In genomic region chr12:132178801-132179401, GRCh38 we compare ENCODE assay signal across 10 cellular contexts. TPM values are rescaled to one million over a fixed set of nuclear protein-coding genes. Genes with fewer than 3 reads are reported as not detected.
DNase-seq lines count a peak whose midpoint lies in the region; ATAC-seq and TF ChIP-seq lines count a peak whose summit lies in the region.
"Had no signal": no experiment of that assay in that cellular context is flagged by ENCODE, and none has a peak within 500 bp of the region (broad histone marks: within the 10 kb centered on the region; RNA-seq: fewer than 3 reads in every experiment).

No MANE protein-coding gene starts in this region.

- peaks cover 22% of the 10 kb centered on the region for H3K4me1 Mint-ChIP-seq in activated naive CD8-positive, alpha-beta T cell treated with anti-CD3 and anti-CD28 coated beads, Interleukin-2, amount 10 ng/mL, durations not matched to agents 7 days and 5 days
- peaks cover 9 to 12% of the 10 kb centered on the region in 2 donors for H3K4me1 Mint-ChIP-seq in stimulated activated naive B cell treated with anti-CD40 and anti-IgM and Interleukin-4, amounts not matched to agents 10 μg/mL and 1 μg/mL and 100 μg/mL, for 72 hours

- no peaks in the 10 kb centered on the region for H3K9me3 ChIP-seq in OCI-LY7 (ENCODE audit: low read length)

- H3K27ac Mint-ChIP-seq in activated naive CD8-positive, alpha-beta T cell treated with anti-CD3 and anti-CD28 coated beads, Interleukin-2, amount 10 ng/mL, durations not matched to agents 7 days and 5 days: peak overlapping the region; percentile 81
- no peak overlapping the region for H3K27ac Mint-ChIP-seq in stimulated activated naive B cell treated with anti-CD40 and anti-IgM and Interleukin-4, amounts not matched to agents 10 μg/mL and 1 μg/mL and 100 μg/mL, for 72 hours
- H3K27ac Mint-ChIP-seq: B cell had no signal

- BruUV-seq in OCI-LY7 (replicated peaks; lab: Mats Ljungman, UMichigan): no TSS peak

- POLR2A ChIA-PET in OCI-LY7 (lab: Charles Lee): no interaction called here
- POLR2A ChIA-PET in activated naive CD8-positive, alpha-beta T cell treated with anti-CD3 and anti-CD28 coated beads, Interleukin-2, amount 10 ng/mL, durations not matched to agents 7 days and 5 days (lab: Charles Lee): interaction anchor here (1.0 to 3.2 kb wide), 4 partner anchors 8 to 34 kb away, joined by 3 to 24 read pairs (median 7); no protein-coding TSS in a partner anchor

- peak; percentile 63 for ATAC-seq in activated naive CD8-positive, alpha-beta T cell treated with anti-CD3 and anti-CD28 coated beads, Interleukin-2, amount 10 ng/mL, durations not matched to agents 7 days and 5 days (ENCODE audit: low read depth)
- peak; percentile 24 for ATAC-seq in stimulated activated naive CD8-positive, alpha-beta T cell treated with anti-CD3 and anti-CD28 coated beads, Interleukin-15, Interleukin-2, amounts not matched to agents 100 U/mL and 50 U/mL, for 24 hours
- no peak for ATAC-seq in stimulated activated naive B cell treated with anti-CD40 and anti-IgM and Interleukin-4, amounts not matched to agents 10 μg/mL and 1 μg/mL and 100 μg/mL, for 72 hours (replicated peaks)

- no peak overlapping the region for H3K27ac ChIP-seq in OCI-LY7 (ENCODE audit: low read depth, low read length, poor library complexity, severe bottlenecking)

- no peaks in the 10 kb centered on the region for H3K36me3 ChIP-seq in OCI-LY7 (ENCODE audit: insufficient read depth, low read length)

- peaks cover 7% of the 10 kb centered on the region for H3K27me3 Mint-ChIP-seq in activated naive CD8-positive, alpha-beta T cell treated with anti-CD3 and anti-CD28 coated beads, Interleukin-2, amount 10 ng/mL, durations not matched to agents 7 days and 5 days
- peaks cover 27 to 33% of the 10 kb centered on the region in 2 donors for H3K27me3 Mint-ChIP-seq in stimulated activated naive B cell treated with anti-CD40 and anti-IgM and Interleukin-4, amounts not matched to agents 10 μg/mL and 1 μg/mL and 100 μg/mL, for 72 hours

- intact Hi-C loops in OCI-LY7 (cut with micrococcal nuclease; ENCODE audit: unreplicated experiment): no loop called here

- peak overlapping the region; percentile 80 for H3K4me3 Mint-ChIP-seq in activated naive CD8-positive, alpha-beta T cell treated with anti-CD3 and anti-CD28 coated beads, Interleukin-2, amount 10 ng/mL, durations not matched to agents 7 days and 5 days
- H3K4me3 Mint-ChIP-seq in stimulated activated naive B cell treated with anti-CD40 and anti-IgM and Interleukin-4, amounts not matched to agents 10 μg/mL and 1 μg/mL and 100 μg/mL, for 72 hours: no peak overlapping the region
- H3K4me3 Mint-ChIP-seq: B cell had no signal

- TF ChIP-seq CTCF in OCI-LY7 (conservative IDR thresholded peaks at IDR 0.05; ENCODE audit: low read length): no peak; the same call in 1 of the 2 replicates

- peaks cover 2% of the 10 kb centered on the region for H3K36me3 Mint-ChIP-seq in activated naive CD8-positive, alpha-beta T cell treated with anti-CD3 and anti-CD28 coated beads, Interleukin-2, amount 10 ng/mL, durations not matched to agents 7 days and 5 days
- no peaks in the 10 kb centered on the region for H3K36me3 Mint-ChIP-seq in stimulated activated naive B cell treated with anti-CD40 and anti-IgM and Interleukin-4, amounts not matched to agents 10 μg/mL and 1 μg/mL and 100 μg/mL, for 72 hours

- CTCF ChIA-PET in OCI-LY7 (lab: Charles Lee; ENCODE audit: unreplicated experiment): no interaction called here

- H2AFZ ChIP-seq in OCI-LY7 (ENCODE audit: low read length): peak overlapping the region; percentile 55; the same call in 1 of the 2 replicates

- H3K79me2 ChIP-seq in OCI-LY7 (ENCODE audit: insufficient read depth, low read depth, low read length): no peaks in the 10 kb centered on the region

- no peak overlapping the region for H3K4me3 ChIP-seq in OCI-LY7 (ENCODE audit: low read depth, low read length, poor library complexity, severe bottlenecking)

- peak; percentile 52 for DNase-seq in activated T-cell treated with anti-CD3 and anti-CD28 coated beads, Interleukin-2, amount 50 U/mL, for 1 hour
- no peak for DNase-seq in activated T-cell treated with anti-CD3 and anti-CD28 coated beads for 4 hours
- no peak for DNase-seq in OCI-LY7 (ENCODE audit: low spot score)
- peak; percentile 63 for DNase-seq in activated naive CD8-positive, alpha-beta T cell treated with anti-CD3 and anti-CD28 coated beads, Interleukin-2, amount 10 ng/mL, durations not matched to agents 7 days and 5 days
- peak; percentile 36 for DNase-seq in stimulated activated naive CD8-positive, alpha-beta T cell treated with anti-CD3 and anti-CD28 coated beads, Interleukin-15, Interleukin-2, amounts not matched to agents 100 U/mL and 50 U/mL, for 24 hours
- DNase-seq in middle frontal gyrus (ENCODE audit: extremely low spot score, low spot score): no peak
- DNase-seq in Ammon's horn (ENCODE audit: low spot score): no peak
- DNase-seq in stimulated activated naive B cell treated with anti-CD40 and anti-IgM and Interleukin-4, amounts not matched to agents 10 μg/mL and 1 μg/mL and 100 μg/mL, for 72 hours: no peak
- DNase-seq: RPMI8226 had no signal

- peaks cover 14% of the 10 kb centered on the region for H3K4me1 ChIP-seq in OCI-LY7 (ENCODE audit: insufficient read depth, low read length, poor library complexity, severe bottlenecking)

- H4K20me1 ChIP-seq in OCI-LY7 (ENCODE audit: insufficient read depth, low read length): no peaks in the 10 kb centered on the region

- peak overlapping the region; percentile 43; the same call in 1 of the 2 replicates for H3K4me2 ChIP-seq in OCI-LY7 (ENCODE audit: low read length)

- H3K9me3 Mint-ChIP-seq in activated naive CD8-positive, alpha-beta T cell treated with anti-CD3 and anti-CD28 coated beads, Interleukin-2, amount 10 ng/mL, durations not matched to agents 7 days and 5 days: no peaks in the 10 kb centered on the region
- H3K9me3 Mint-ChIP-seq in stimulated activated naive B cell treated with anti-CD40 and anti-IgM and Interleukin-4, amounts not matched to agents 10 μg/mL and 1 μg/mL and 100 μg/mL, for 72 hours: peaks cover 0 to 4% of the 10 kb centered on the region in 2 donors

- H3K9me2 ChIP-seq in OCI-LY7 (ENCODE audit: insufficient read depth, low read length): no peaks in the 10 kb centered on the region

RNA-seq across cellular contexts. Expression of gene NOC4L, which starts 34.6 kb away (rescaled TPM):
- 25.0 and 31.0 TPM in 2 replicates for total RNA-seq in OCI-LY7 (2014; rRNA removed; shearing (Covaris generic))
- 43.7 and 47.6 TPM in 2 replicates for total RNA-seq in OCI-LY7 (2022)
- total RNA-seq in activated naive CD8-positive, alpha-beta T cell treated with anti-CD3 and anti-CD28 coated beads, Interleukin-2, amount 10 ng/mL, durations not matched to agents 7 days and 5 days: 10 to 100 TPM; 29.3 to 29.4 TPM

RNA-seq across cellular contexts. Expression of gene DDX51, which starts 34.8 kb away (rescaled TPM):
- 46.2 and 47.1 TPM in 2 replicates for total RNA-seq in OCI-LY7 (2014; rRNA removed; shearing (Covaris generic))
- total RNA-seq in OCI-LY7 (2022): 63.1 and 63.5 TPM in 2 replicates
- total RNA-seq in activated naive CD8-positive, alpha-beta T cell treated with anti-CD3 and anti-CD28 coated beads, Interleukin-2, amount 10 ng/mL, durations not matched to agents 7 days and 5 days: 10 to 100 TPM; 31.9 to 33.5 TPM

Comparison
In these comparisons a context has a peak if more than half of its experiments do, and no peak if none do; other contexts are left out.
1. DNase-seq: peak in activated T-cell treated with anti-CD3 and anti-CD28 coated beads, Interleukin-2, amount 50 U/mL, for 1 hour (single experiment), activated naive CD8-positive, alpha-beta T cell treated with anti-CD3 and anti-CD28 coated beads, Interleukin-2, amount 10 ng/mL, durations not matched to agents 7 days and 5 days (single experiment) and stimulated activated naive CD8-positive, alpha-beta T cell treated with anti-CD3 and anti-CD28 coated beads, Interleukin-15, Interleukin-2, amounts not matched to agents 100 U/mL and 50 U/mL, for 24 hours (single experiment); none in activated T-cell treated with anti-CD3 and anti-CD28 coated beads for 4 hours (single experiment), OCI-LY7 (single experiment), middle frontal gyrus (single experiment), Ammon's horn (single experiment) and stimulated activated naive B cell treated with anti-CD40 and anti-IgM and Interleukin-4, amounts not matched to agents 10 μg/mL and 1 μg/mL and 100 μg/mL, for 72 hours (single experiment).
2. ATAC-seq: peak in activated naive CD8-positive, alpha-beta T cell treated with anti-CD3 and anti-CD28 coated beads, Interleukin-2, amount 10 ng/mL, durations not matched to agents 7 days and 5 days (single experiment) and stimulated activated naive CD8-positive, alpha-beta T cell treated with anti-CD3 and anti-CD28 coated beads, Interleukin-15, Interleukin-2, amounts not matched to agents 100 U/mL and 50 U/mL, for 24 hours (single experiment); none in stimulated activated naive B cell treated with anti-CD40 and anti-IgM and Interleukin-4, amounts not matched to agents 10 μg/mL and 1 μg/mL and 100 μg/mL, for 72 hours (0 of 2).